ENCODE assay signal across 11 cellular contexts in the genomic region with DNA sequence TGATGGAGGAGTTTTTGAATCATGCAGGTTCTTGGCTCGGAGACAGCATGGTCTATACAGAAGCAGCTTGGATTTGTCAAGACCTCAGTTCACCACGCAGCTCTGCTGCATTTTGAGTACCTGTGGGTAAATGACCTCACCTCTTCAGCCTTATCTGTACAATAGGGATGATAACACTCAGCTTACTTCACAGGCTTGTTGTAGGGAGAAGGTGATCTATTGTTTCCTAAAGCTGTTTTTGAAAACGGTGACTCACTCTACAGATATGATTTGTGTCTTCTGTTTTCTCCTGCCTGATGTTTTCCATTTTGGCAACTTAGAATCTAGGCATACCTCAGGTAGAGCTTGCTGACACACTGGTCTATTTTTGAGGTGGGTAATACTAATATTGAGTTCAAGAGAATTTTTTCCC.
DNase-seq lines count a peak whose midpoint lies in the region; ATAC-seq, FAIRE-seq and TF ChIP-seq lines count a peak whose summit lies in the region.
"Had no signal": no experiment of that assay in that cellular context is flagged by ENCODE, and none has a peak within 500 bp of the region (broad histone marks: within the 10 kb centered on the region; RNA-seq: fewer than 3 reads in every experiment).

No MANE protein-coding gene starts in this region.

- H3K4me1 Mint-ChIP-seq in activated T-helper 17 cell treated with anti-CD3 and anti-CD28 coated beads, Interleukin-2, amount 50 U/mL, for 72 hours, result no peaks in the 10 kb centered on the region

- H3K27me3 Mint-ChIP-seq in activated T-helper 17 cell treated with anti-CD3 and anti-CD28 coated beads, Interleukin-2, amount 50 U/mL, for 72 hours, result peaks cover 20% of the 10 kb centered on the region

- TF ChIP-seq POLR2A in A549 (IDR thresholded peaks at IDR 0.05; ENCODE audit: low read length), result no peak

- H3K36me3 ChIP-seq in lower lobe of right lung, result no peaks in the 10 kb centered on the region

- TF ChIP-seq RAD21 in A549 (conservative IDR thresholded peaks at IDR 0.05 in 1 of 2, IDR thresholded peaks at IDR 0.05 in 1 of 2), result no peak

- peak overlapping the region; percentile 23; the same call in 2 of the 3 replicates for H3K4me2 ChIP-seq in A549

- DNase-seq in A549 (ENCODE audit: low read depth in 1 of 2, low spot score in 1 of 2) (no peak), lower lobe of right lung (no peak), NCI-H446 treated with DMSO at 0.1 percent for 48 hours (lab: John Stamatoyannopoulos, UW) (no peak), superior temporal gyrus (ENCODE audit: extremely low spot score) (no peak), anterior cingulate cortex (lab: John Stamatoyannopoulos, UW) (no peak)
- DNase-seq: central memory CD4-positive, alpha-beta T cell had no signal

- H3K4me3 Mint-ChIP-seq in activated T-helper 17 cell treated with anti-CD3 and anti-CD28 coated beads, Interleukin-2, amount 50 U/mL, for 72 hours, result no peak overlapping the region
- H3K4me3 Mint-ChIP-seq: WTC11 had no signal

- FAIRE-seq in A549 (lab: Jason Lieb, UNC), result no peak
- FAIRE-seq: D721Med had no signal

- no peaks in the 10 kb centered on the region for H3K27me3 ChIP-seq in lower lobe of right lung (ENCODE audit: low read depth)

- peak overlapping the region; percentile 52 for H3K27ac Mint-ChIP-seq in activated T-helper 17 cell treated with anti-CD3 and anti-CD28 coated beads, Interleukin-2, amount 50 U/mL, for 72 hours
- H3K27ac Mint-ChIP-seq: WTC11 had no signal

- H3K9me3 ChIP-seq in A549 (no peaks in the 10 kb centered on the region), lower lobe of right lung (no peaks in the 10 kb centered on the region)

- TF ChIP-seq CTCF in A549 (IDR thresholded peaks at IDR 0.05) (no peak), lower lobe of right lung (IDR thresholded peaks at IDR 0.05) (no peak)

- peak; percentile 26 to 39; a peak in 2 of 6 replicates for ATAC-seq in A549
- peak; percentile 76 for ATAC-seq in GM18868 (IDR thresholded peaks at IDR 0.05; ENCODE audit: unreplicated experiment)
- peak; percentile 90 for ATAC-seq in activated T-helper 17 cell treated with anti-CD3 and anti-CD28 coated beads, Interleukin-2, amount 50 U/mL, for 72 hours (replicated peaks)
- peak; percentile 25 to 53 for ATAC-seq in lower lobe of right lung
- ATAC-seq in GM19328 (IDR thresholded peaks at IDR 0.05; ENCODE audit: unreplicated experiment), result no peak
- ATAC-seq: WTC11 had no signal

- H3K4me1 ChIP-seq in A549, result peaks cover 87% of the 10 kb centered on the region
- peaks cover 36% of the 10 kb centered on the region for H3K4me1 ChIP-seq in lower lobe of right lung

- TF ChIP-seq EP300 in A549 (IDR thresholded peaks at IDR 0.05), result no peak

- POLR2A ChIA-PET in A549 (lab: Yijun Ruan, JAX), result no interaction called here

- CTCF ChIA-PET in A549 (lab: Yijun Ruan, JAX), result interaction anchor here (0.6 to 0.9 kb wide), 2 partner anchors 15 to 1011 kb away, joined by 3 read pairs; no protein-coding TSS in a partner anchor

- WGBS in A549 (ENCODE audit: missing lambda C conversion rate), result 22% methylated on average over 3 of the region's 3 CpGs

- H3K27ac ChIP-seq in A549, result peak overlapping the region; percentile 4 to 53; a peak in 4 of 6 replicates
- no peak overlapping the region for H3K27ac ChIP-seq in lower lobe of right lung

- H3K36me3 Mint-ChIP-seq in activated T-helper 17 cell treated with anti-CD3 and anti-CD28 coated beads, Interleukin-2, amount 50 U/mL, for 72 hours (ENCODE audit: low read depth), result no peaks in the 10 kb centered on the region
- H3K36me3 Mint-ChIP-seq: WTC11 had no signal

- H3K4me3 ChIP-seq in A549 (no peak overlapping the region), lower lobe of right lung (no peak overlapping the region)

- H3K9me3 Mint-ChIP-seq in activated T-helper 17 cell treated with anti-CD3 and anti-CD28 coated beads, Interleukin-2, amount 50 U/mL, for 72 hours, result no peaks in the 10 kb centered on the region
- H3K9me3 Mint-ChIP-seq: WTC11 had no signal

- intact Hi-C loops in lower lobe of right lung (cut with DNase I), result no loop called here

TF ChIP-seq in A549, 52 proteins besides CTCF, POLR2A, EP300 and RAD21:
- TF ChIP-seq FOSL2 (IDR thresholded peaks at IDR 0.05) (no peak), FOSL2 (CRISPR knock-in tag; IDR thresholded peaks at IDR 0.05) (peak; percentile 51)
- TF ChIP-seq, protein P1, sequence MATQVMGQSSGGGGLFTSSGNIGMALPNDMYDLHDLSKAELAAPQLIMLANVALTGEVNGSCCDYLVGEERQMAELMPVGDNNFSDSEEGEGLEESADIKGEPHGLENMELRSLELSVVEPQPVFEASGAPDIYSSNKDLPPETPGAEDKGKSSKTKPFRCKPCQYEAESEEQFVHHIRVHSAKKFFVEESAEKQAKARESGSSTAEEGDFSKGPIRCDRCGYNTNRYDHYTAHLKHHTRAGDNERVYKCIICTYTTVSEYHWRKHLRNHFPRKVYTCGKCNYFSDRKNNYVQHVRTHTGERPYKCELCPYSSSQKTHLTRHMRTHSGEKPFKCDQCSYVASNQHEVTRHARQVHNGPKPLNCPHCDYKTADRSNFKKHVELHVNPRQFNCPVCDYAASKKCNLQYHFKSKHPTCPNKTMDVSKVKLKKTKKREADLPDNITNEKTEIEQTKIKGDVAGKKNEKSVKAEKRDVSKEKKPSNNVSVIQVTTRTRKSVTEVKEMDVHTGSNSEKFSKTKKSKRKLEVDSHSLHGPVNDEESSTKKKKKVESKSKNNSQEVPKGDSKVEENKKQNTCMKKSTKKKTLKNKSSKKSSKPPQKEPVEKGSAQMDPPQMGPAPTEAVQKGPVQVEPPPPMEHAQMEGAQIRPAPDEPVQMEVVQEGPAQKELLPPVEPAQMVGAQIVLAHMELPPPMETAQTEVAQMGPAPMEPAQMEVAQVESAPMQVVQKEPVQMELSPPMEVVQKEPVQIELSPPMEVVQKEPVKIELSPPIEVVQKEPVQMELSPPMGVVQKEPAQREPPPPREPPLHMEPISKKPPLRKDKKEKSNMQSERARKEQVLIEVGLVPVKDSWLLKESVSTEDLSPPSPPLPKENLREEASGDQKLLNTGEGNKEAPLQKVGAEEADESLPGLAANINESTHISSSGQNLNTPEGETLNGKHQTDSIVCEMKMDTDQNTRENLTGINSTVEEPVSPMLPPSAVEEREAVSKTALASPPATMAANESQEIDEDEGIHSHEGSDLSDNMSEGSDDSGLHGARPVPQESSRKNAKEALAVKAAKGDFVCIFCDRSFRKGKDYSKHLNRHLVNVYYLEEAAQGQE (IDR thresholded peaks at IDR 0.05), result no peak
TF ChIP-seq in A549: peak in this region for 1.
